8 cellular contexts compared by ENCODE assay signal in genomic region chr9:77649109-77649812, GRCh38. TPM values are rescaled to one million over a fixed set of nuclear protein-coding genes. Genes with fewer than 3 reads are reported as not detected.
A peak's percentile ranks its signal among the peaks of the same experiment; 100 is the strongest.
DNase-seq lines count a peak whose midpoint lies in the region; TF ChIP-seq lines count a peak whose summit lies in the region.

No MANE protein-coding gene starts in this region.

- TF ChIP-seq CTCF in colonic mucosa (IDR thresholded peaks at IDR 0.05): peak; percentile 24

- intact Hi-C loops in colonic mucosa (cut with DNase I): loop anchor here (5.0 kb wide), 1 partner anchor 192 kb away; no protein-coding TSS in a partner anchor

- H3K27ac ChIP-seq in colonic mucosa (peak overlapping the region; percentile 60), neuronal stem cell (replicated peaks; ENCODE audit: low read length) (no peak overlapping the region)

- H3K4me3 ChIP-seq in colonic mucosa (peak overlapping the region; percentile 46), mononuclear cell (ENCODE audit: low read length) (peak overlapping the region; percentile 34), neuronal stem cell (ENCODE audit: low read length in 2 of 2) (no peak overlapping the region), MG63 (no peak overlapping the region)

- no peak overlapping the region for H2BK12ac ChIP-seq in neuronal stem cell (ENCODE audit: low read length)

- no peak overlapping the region for H2AK5ac ChIP-seq in neuronal stem cell (ENCODE audit: low read depth, low read length)

- H3K27me3 ChIP-seq in colonic mucosa (no peaks in the 10 kb centered on the region), mononuclear cell (ENCODE audit: insufficient read depth, low read length) (peaks cover 42% of the 10 kb centered on the region), neuronal stem cell (ENCODE audit: control insufficient read depth in 3 of 3, insufficient read depth in 3 of 3, low read depth in 1 of 3, low read length in 3 of 3) (peaks cover 14 to 51% (median 32%) of the 10 kb centered on the region in 3 experiments), MG63 (no peaks in the 10 kb centered on the region)

- H4K8ac ChIP-seq in neuronal stem cell (ENCODE audit: low read depth, low read length): no peak overlapping the region

- H4K91ac ChIP-seq in neuronal stem cell (ENCODE audit: low read depth, low read length, poor library complexity): no peak overlapping the region

- H3K4ac ChIP-seq in neuronal stem cell (ENCODE audit: low read length): no peak overlapping the region

- H2AFZ ChIP-seq in neuronal stem cell (ENCODE audit: low read length): no peak overlapping the region

- peak overlapping the region in 1 of 2 donors; percentile 68 for H3K9ac ChIP-seq in colonic mucosa (ENCODE audit: low read depth in 2 of 2, low read length in 2 of 2)
- H3K9ac ChIP-seq in neuronal stem cell (ENCODE audit: low read depth, low read length, poor library complexity): no peak overlapping the region

- WGBS in neuronal stem cell (ENCODE audit: extremely low coverage in 2 of 2, insufficient read length in 2 of 2, insufficient replicate concordance in 1 of 2), 2 donors: no CpG with 5 or more reads among the region's 10 CpGs

- no peaks in the 10 kb centered on the region for H3K79me1 ChIP-seq in neuronal stem cell (ENCODE audit: low read depth, low read length)

- H3K4me1 ChIP-seq in colonic mucosa (no peaks in the 10 kb centered on the region), mononuclear cell (ENCODE audit: insufficient read depth, low read length) (peaks cover 18% of the 10 kb centered on the region), neuronal stem cell (ENCODE audit: control insufficient read depth in 2 of 2, insufficient read depth in 1 of 2, low read depth in 1 of 2, low read length in 2 of 2) (peaks cover 0 to 4% of the 10 kb centered on the region in 2 donors)

- no peak overlapping the region for H2BK5ac ChIP-seq in neuronal stem cell (ENCODE audit: low read length)

- no peak overlapping the region for H3K18ac ChIP-seq in neuronal stem cell (ENCODE audit: low read length)

- H3K9me3 ChIP-seq in colonic mucosa: no peaks in the 10 kb centered on the region
- no peaks in the 10 kb centered on the region for H3K9me3 ChIP-seq in mononuclear cell (ENCODE audit: low read depth, low read length)
- H3K9me3 ChIP-seq in neuronal stem cell (replicated peaks in 1 of 2; ENCODE audit: control insufficient read depth in 2 of 2, insufficient read depth in 1 of 2, low read depth in 1 of 2, low read length in 2 of 2): no peaks in the 10 kb centered on the region
- no peaks in the 10 kb centered on the region for H3K9me3 ChIP-seq in MG63

- no peak overlapping the region for H3K23ac ChIP-seq in neuronal stem cell (ENCODE audit: low read depth, low read length, poor library complexity)

- H3K14ac ChIP-seq in neuronal stem cell (ENCODE audit: low read length): no peak overlapping the region

- no peak overlapping the region for H2BK15ac ChIP-seq in neuronal stem cell (ENCODE audit: low read length)

- H2BK120ac ChIP-seq in neuronal stem cell (ENCODE audit: low read depth, low read length): no peak overlapping the region

- no peak overlapping the region for H3K4me2 ChIP-seq in neuronal stem cell (ENCODE audit: insufficient read depth, low read length, poor library complexity, severe bottlenecking)

- DNase-seq in COLO829 (ENCODE audit: low spot score): peak; percentile 42
- peak; percentile 10 for DNase-seq in NAMALWA (ENCODE audit: low spot score)
- DNase-seq in colonic mucosa: no peak
- DNase-seq in neuronal stem cell (ENCODE audit: low spot score): no peak
- no peak for DNase-seq in MG63
- DNase-seq in nucleus accumbens (lab: John Stamatoyannopoulos, UW): no peak
- DNase-seq in LoVo (ENCODE audit: low spot score): no peak

- no peaks in the 10 kb centered on the region for H3K36me3 ChIP-seq in colonic mucosa
- H3K36me3 ChIP-seq in neuronal stem cell (replicated peaks in 1 of 2; ENCODE audit: control insufficient read depth in 2 of 2, insufficient read depth in 2 of 2, low read length in 2 of 2): no peaks in the 10 kb centered on the region
- no peaks in the 10 kb centered on the region for H3K36me3 ChIP-seq in MG63

RNA-seq across cellular contexts. Expression of gene GNA14, which starts 1.1 kb away (rescaled TPM):
- total RNA-seq in colonic mucosa (10 to 100 TPM in 1 of 2 donors, 1 to 10 TPM in 1; 7.9 to 11.7 TPM), mononuclear cell (not detected)
- polyA plus RNA-seq in neuronal stem cell (2013, experiment 1 of 2): 0.10 TPM
- 0.07 TPM for polyA plus RNA-seq in neuronal stem cell (2013, experiment 2 of 2)
- not detected in 2 replicates for total RNA-seq in MG63 (2014; rRNA removed; shearing (Covaris generic); ENCODE audit: low replicate concordance)

Comparison
In these comparisons a context has a peak if more than half of its experiments do, and no peak if none do; other contexts are left out.
1. DNase-seq: peak in COLO829 (single experiment) and NAMALWA (single experiment); none in colonic mucosa (single experiment), neuronal stem cell (single experiment), MG63 (single experiment), nucleus accumbens (0 of 56) and LoVo (single experiment).
2. H3K4me3 ChIP-seq: peak in colonic mucosa (single experiment) and mononuclear cell (single experiment); none in neuronal stem cell (0 of 2) and MG63 (single experiment).